In genomic region chr1:200306954-200307754, GRCh38 we compare ENCODE assay signal across 9 cellular contexts.
DNase-seq lines count a peak whose midpoint lies in the region; ATAC-seq, FAIRE-seq and TF ChIP-seq lines count a peak whose summit lies in the region.
"Had no signal": no experiment of that assay in that cellular context is flagged by ENCODE, and none has a peak within 500 bp of the region (broad histone marks: within the 10 kb centered on the region; RNA-seq: fewer than 3 reads in every experiment).

No MANE protein-coding gene starts in this region.

- WGBS in transverse colon (ENCODE audit: low coverage in 1 of 2), 2 donors: 17 to 38% methylated on average over 6 to 8 of the region's 8 CpGs

- in situ Hi-C loops in transverse colon (cut with MboI; ENCODE audit: low pct_ligation_motif_present in 1 of 4, low pct_unique_long_range_greater_than_20kb in 1 of 4, low sequenced_read_pairs in 3 of 4): loop anchor here in 1 of 4 donors (25.0 kb wide), 1 partner anchor 620 kb away; no protein-coding TSS in a partner anchor

- FAIRE-seq in G401.6 (lab: Jason Lieb, UNC): peak; percentile 42

- no peaks in the 10 kb centered on the region for H3K36me3 Mint-ChIP-seq in activated naive CD8-positive, alpha-beta T cell treated with anti-CD3 and anti-CD28 coated beads, Interleukin-2, amount 10 ng/mL, durations not matched to agents 7 days and 5 days

- TF ChIP-seq EP300 in transverse colon (IDR thresholded peaks at IDR 0.05; ENCODE audit: low read depth): no peak

- TF ChIP-seq CTCF in transverse colon (IDR thresholded peaks at IDR 0.05): peak; percentile 68 to 88 (median 85)

- TF ChIP-seq POLR2A in transverse colon (IDR thresholded peaks at IDR 0.05): no peak

- H3K27ac Mint-ChIP-seq in activated naive CD8-positive, alpha-beta T cell treated with anti-CD3 and anti-CD28 coated beads, Interleukin-2, amount 10 ng/mL, durations not matched to agents 7 days and 5 days: peak overlapping the region; percentile 83

- intact Hi-C loops in transverse colon (cut with DNase I; ENCODE audit: low total_unique reads): no loop called here

- H3K27ac ChIP-seq in transverse colon: no peak overlapping the region
- H3K27ac ChIP-seq: SJCRH30 had no signal

- POLR2A ChIA-PET in activated naive CD8-positive, alpha-beta T cell treated with anti-CD3 and anti-CD28 coated beads, Interleukin-2, amount 10 ng/mL, durations not matched to agents 7 days and 5 days (lab: Charles Lee): no interaction called here

- no peaks in the 10 kb centered on the region for H3K9me3 ChIP-seq in transverse colon
- H3K9me3 ChIP-seq: SJCRH30 had no signal

- H3K4me3 ChIP-seq in transverse colon: no peak overlapping the region
- H3K4me3 ChIP-seq: SJCRH30 had no signal

- DNase-seq in AG08396 (ENCODE audit: low spot score) (peak; percentile 63), NCI-H2171 treated with DMSO at 0.1 percent for 48 hours (lab: John Stamatoyannopoulos, UW) (peak; percentile 45), inferior parietal cortex (ENCODE audit: extremely low spot score) (peak; percentile 50), transverse colon (no peak), COR-L47 (lab: John Stamatoyannopoulos, UW) (no peak)
- no peak for DNase-seq in activated naive CD8-positive, alpha-beta T cell treated with anti-CD3 and anti-CD28 coated beads, Interleukin-2, amount 10 ng/mL, durations not matched to agents 7 days and 5 days

- no peaks in the 10 kb centered on the region for H3K9me3 Mint-ChIP-seq in activated naive CD8-positive, alpha-beta T cell treated with anti-CD3 and anti-CD28 coated beads, Interleukin-2, amount 10 ng/mL, durations not matched to agents 7 days and 5 days

- H3K36me3 ChIP-seq in transverse colon: no peaks in the 10 kb centered on the region
- H3K36me3 ChIP-seq: SJCRH30 had no signal

- H3K4me1 Mint-ChIP-seq in activated naive CD8-positive, alpha-beta T cell treated with anti-CD3 and anti-CD28 coated beads, Interleukin-2, amount 10 ng/mL, durations not matched to agents 7 days and 5 days: peaks cover 11% of the 10 kb centered on the region

- ATAC-seq in HG02610 (IDR thresholded peaks at IDR 0.05; ENCODE audit: unreplicated experiment): peak; percentile 52
- ATAC-seq in activated naive CD8-positive, alpha-beta T cell treated with anti-CD3 and anti-CD28 coated beads, Interleukin-2, amount 10 ng/mL, durations not matched to agents 7 days and 5 days (ENCODE audit: low read depth): no peak

- no peaks in the 10 kb centered on the region for H3K27me3 ChIP-seq in transverse colon
- H3K27me3 ChIP-seq: SJCRH30 had no signal

- H3K4me3 Mint-ChIP-seq in activated naive CD8-positive, alpha-beta T cell treated with anti-CD3 and anti-CD28 coated beads, Interleukin-2, amount 10 ng/mL, durations not matched to agents 7 days and 5 days: peak overlapping the region; percentile 67

- H3K27me3 Mint-ChIP-seq in activated naive CD8-positive, alpha-beta T cell treated with anti-CD3 and anti-CD28 coated beads, Interleukin-2, amount 10 ng/mL, durations not matched to agents 7 days and 5 days: no peaks in the 10 kb centered on the region

- peaks cover 0 to 5% (median 0%) of the 10 kb centered on the region in 4 donors for H3K4me1 ChIP-seq in transverse colon
- H3K4me1 ChIP-seq: SJCRH30 had no signal

Comparison
In these comparisons a context has a peak if more than half of its experiments do, and no peak if none do; other contexts are left out.
1. DNase-seq: peak in AG08396 (single experiment), NCI-H2171 treated with DMSO at 0.1 percent for 48 hours (single experiment) and inferior parietal cortex (single experiment); none in activated naive CD8-positive, alpha-beta T cell treated with anti-CD3 and anti-CD28 coated beads, Interleukin-2, amount 10 ng/mL, durations not matched to agents 7 days and 5 days (single experiment), transverse colon (single experiment) and COR-L47 (single experiment).